ENCODE assay signal across 8 cellular contexts in the genomic region with DNA sequence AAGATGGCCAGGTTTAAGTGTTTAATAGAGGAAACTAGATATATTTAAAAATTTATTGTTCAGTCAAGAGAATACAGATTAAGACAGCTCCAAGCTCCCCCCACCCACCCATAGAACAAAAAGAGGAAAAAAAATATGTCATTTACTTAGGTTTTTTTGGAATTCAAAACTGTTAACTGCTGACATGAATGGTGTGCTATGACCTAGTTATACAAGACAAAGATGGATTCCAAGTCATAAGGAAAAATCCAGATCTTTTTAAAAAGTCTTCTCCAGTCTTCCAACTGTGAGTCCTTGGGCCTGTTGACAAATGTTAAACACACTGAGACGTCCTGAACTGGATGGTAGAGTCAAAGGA. TPM values are rescaled to one million over a fixed set of nuclear protein-coding genes. Genes with fewer than 3 reads are reported as not detected.
DNase-seq lines count a peak whose midpoint lies in the region; ATAC-seq, FAIRE-seq and TF ChIP-seq lines count a peak whose summit lies in the region.

No MANE protein-coding gene starts in this region.

- H2BK15ac ChIP-seq in mesenchymal stem cell (ENCODE audit: low read depth, poor library complexity, severe bottlenecking) = no peak overlapping the region

- peaks cover 87% of the 10 kb centered on the region for H3K79me2 ChIP-seq in K562 (ENCODE audit: control insufficient read depth, insufficient read depth, low read length)

- in situ Hi-C loops in K562 (cut with MboI) = no loop called here

- H3K9ac ChIP-seq in K562 (ENCODE audit: insufficient read depth in 1 of 2, low read depth in 2 of 2, low read length in 2 of 2) = peak overlapping the region in 1 of 2 experiments; percentile 100; a peak in 2 of 4 replicates
- peak overlapping the region; percentile 99 for H3K9ac ChIP-seq in mesenchymal stem cell (ENCODE audit: low read length)

- TF ChIP-seq POLR2A in heart left ventricle (IDR thresholded peaks at IDR 0.05) = no peak
- TF ChIP-seq POLR2A in K562 (conservative IDR thresholded peaks at IDR 0.05) = no peak
- TF ChIP-seq POLR2A in uterus (IDR thresholded peaks at IDR 0.05) = no peak

- no peak overlapping the region for H2BK12ac ChIP-seq in mesenchymal stem cell (ENCODE audit: low read length in 2 of 2)

- intact Hi-C loops in heart left ventricle (cut with DNase I) = no loop called here
- intact Hi-C loops in Right ventricle myocardium inferior (cut with DNase I) = no loop called here
- intact Hi-C loops in K562 (cut with micrococcal nuclease) = no loop called here
- intact Hi-C loops in uterus (cut with DNase I; ENCODE audit: low total_unique reads) = no loop called here

- H3K4me3 ChIP-seq in heart left ventricle = peak overlapping the region; percentile 64 to 89 (median 78)
- H3K4me3 ChIP-seq in K562 = peak overlapping the region; percentile 80
- H3K4me3 ChIP-seq in mesenchymal stem cell (ENCODE audit: insufficient read depth in 1 of 2, low read depth in 1 of 2, low read length in 2 of 2) = peak overlapping the region in 1 of 2 experiments; percentile 85
- H3K4me3 ChIP-seq in uterus = peak overlapping the region; percentile 79 to 85

- peaks cover 3% of the 10 kb centered on the region for H3K79me1 ChIP-seq in mesenchymal stem cell (replicated peaks; ENCODE audit: low read length, poor library complexity, severe bottlenecking)

- TF ChIP-seq EP300 in K562 (IDR thresholded peaks at IDR 0.05; ENCODE audit: low read length) = no peak

- WGBS in heart left ventricle, 4 donors = 0 to 4% (median 0%) methylated on average over 1 of the region's 1 CpG
- 0% methylated on average over 1 of the region's 1 CpG for WGBS in K562 (ENCODE audit: insufficient coverage, low coverage, missing lambda C conversion rate)
- no CpG with 5 or more reads among the region's 1 CpG for WGBS in mesenchymal stem cell

- no peak overlapping the region for H2AFZ ChIP-seq in K562 (ENCODE audit: low read depth, low read length)
- H2AFZ ChIP-seq in mesenchymal stem cell (ENCODE audit: low read depth, low read length) = no peak overlapping the region

- H4K20me1 ChIP-seq in K562 (replicated peaks; ENCODE audit: control insufficient read depth, insufficient read depth, low read length) = 0 out of 2 replicates have a peak, but pooled peaks cover 3% of the 10 kb centered on the region

- no peak overlapping the region for H3K23ac ChIP-seq in mesenchymal stem cell (ENCODE audit: low read length in 2 of 2)

- POLR2A ChIA-PET in K562 (lab: Yijun Ruan, JAX) = interaction anchor here (0.6 to 12.1 kb wide), 16 partner anchors 7 to 1430 kb away, joined by 3 to 194 read pairs (median 4); a partner anchor contains a TSS

- TF ChIP-seq RAD21 in K562 (CRISPR knock-in tag; conservative IDR thresholded peaks at IDR 0.05 in 1 of 2, IDR thresholded peaks at IDR 0.05 in 1 of 2) = no peak

- H3K9me3 ChIP-seq in heart left ventricle = no peaks in the 10 kb centered on the region
- no peaks in the 10 kb centered on the region for H3K9me3 ChIP-seq in K562 (replicated peaks; ENCODE audit: control insufficient read depth, insufficient read depth, low read depth, low read length)
- H3K9me3 ChIP-seq in mesenchymal stem cell (ENCODE audit: control insufficient read depth, low read length) = no peaks in the 10 kb centered on the region
- no peaks in the 10 kb centered on the region for H3K9me3 ChIP-seq in uterus

- H3K4ac ChIP-seq in mesenchymal stem cell (ENCODE audit: low read depth in 1 of 2, low read length in 2 of 2) = peak overlapping the region in 1 of 2 experiments; percentile 76

- no peak for FAIRE-seq in K562 (lab: Jason Lieb, UNC)

- peak overlapping the region; percentile 97 for H2AK5ac ChIP-seq in mesenchymal stem cell (ENCODE audit: low read length, severe bottlenecking)

- H3K9me1 ChIP-seq in K562 (ENCODE audit: control insufficient read depth, insufficient read depth, low read length) = no peaks in the 10 kb centered on the region

- no peak for TF ChIP-seq CTCF in heart left ventricle (IDR thresholded peaks at IDR 0.05)
- no peak for TF ChIP-seq CTCF in K562 (IDR thresholded peaks at IDR 0.05 in 2 of 3, conservative IDR thresholded peaks at IDR 0.05 in 1 of 3; ENCODE audit: insufficient read depth in 2 of 3, low read depth in 1 of 3, low read length in 3 of 3)
- peak in 1 of 4 experiments; percentile 16 for TF ChIP-seq CTCF in uterus (IDR thresholded peaks at IDR 0.05)

- H3K27ac ChIP-seq in heart left ventricle (peak overlapping the region; percentile 99 to 100 (median 100)), K562 (ENCODE audit: extremely low read depth, low read depth, low read length) (peak overlapping the region; percentile 99), mesenchymal stem cell (ENCODE audit: low read length, poor library complexity, severe bottlenecking) (peak overlapping the region; percentile 99), uterus (peak overlapping the region; percentile 100)

- no peak overlapping the region for H2BK120ac ChIP-seq in mesenchymal stem cell (ENCODE audit: low read depth, low read length)

- ATAC-seq in heart left ventricle (no peak), Right ventricle myocardium inferior (no peak), K562 (no peak), HG03354 (IDR thresholded peaks at IDR 0.05; ENCODE audit: poor library complexity, severe bottlenecking, unreplicated experiment) (no peak), GM21381 (IDR thresholded peaks at IDR 0.05; ENCODE audit: unreplicated experiment) (no peak)

- H3K4me2 ChIP-seq in K562 (ENCODE audit: insufficient read depth, low read length) (peak overlapping the region; percentile 82), mesenchymal stem cell (ENCODE audit: low read length, poor library complexity, severe bottlenecking) (peak overlapping the region; percentile 67)

- H3K36me3 ChIP-seq in heart left ventricle = peaks cover 0 to 25% (median 2%) of the 10 kb centered on the region in 9 donors
- peaks cover 31% of the 10 kb centered on the region for H3K36me3 ChIP-seq in K562 (ENCODE audit: control insufficient read depth, insufficient read depth, low read length)
- H3K36me3 ChIP-seq in mesenchymal stem cell (ENCODE audit: control insufficient read depth in 1 of 2, insufficient read depth in 2 of 2, low read depth in 1 of 2, low read length in 2 of 2) = peaks cover 17 to 26% of the 10 kb centered on the region in 2 experiments
- H3K36me3 ChIP-seq in uterus = no peaks in the 10 kb centered on the region

- TSS peak; percentile 86 for BruUV-seq in K562 (replicated peaks; lab: Mats Ljungman, UMichigan)

- H3K14ac ChIP-seq in mesenchymal stem cell (ENCODE audit: low read length in 2 of 2) = no peak overlapping the region

- CTCF ChIA-PET in K562 (lab: Yijun Ruan, JAX; ENCODE audit: low intra/inter-chr PET ratio) = no interaction called here

- no peak overlapping the region for H4K8ac ChIP-seq in mesenchymal stem cell (ENCODE audit: low read length)

- H2BK5ac ChIP-seq in mesenchymal stem cell (ENCODE audit: low read depth, low read length, poor library complexity, severe bottlenecking) = no peak overlapping the region

- peaks cover 18 to 67% (median 39%) of the 10 kb centered on the region in 12 donors for H3K4me1 ChIP-seq in heart left ventricle
- H3K4me1 ChIP-seq in K562 (replicated peaks in 1 of 2; ENCODE audit: control insufficient read depth in 2 of 2, insufficient read depth in 2 of 2, low read length in 2 of 2) = peaks cover 27 to 64% of the 10 kb centered on the region in 2 experiments; a peak in 4 of 5 replicates
- peaks cover 34% of the 10 kb centered on the region for H3K4me1 ChIP-seq in mesenchymal stem cell (ENCODE audit: control insufficient read depth, insufficient read depth, low read depth, low read length)
- H3K4me1 ChIP-seq in uterus = peaks cover 16 to 31% of the 10 kb centered on the region in 2 donors

- DNase-seq in heart left ventricle (no peak), Right ventricle myocardium inferior (ENCODE audit: missing footprints) (no peak), K562 (ENCODE audit: extremely low read depth in 1 of 4, low spot score in 3 of 4) (no peak), mesenchymal stem cell (no peak), uterus (no peak), NCI-H82 (lab: John Stamatoyannopoulos, UW) (no peak)

- peak overlapping the region in 1 of 2 experiments; percentile 88 for H3K18ac ChIP-seq in mesenchymal stem cell (ENCODE audit: low read depth in 1 of 2, low read length in 2 of 2)

- H3K27me3 ChIP-seq in heart left ventricle (no peaks in the 10 kb centered on the region), K562 (ENCODE audit: control insufficient read depth in 2 of 2, insufficient read depth in 2 of 2, low read length in 2 of 2) (no peaks in the 10 kb centered on the region), mesenchymal stem cell (ENCODE audit: control insufficient read depth in 1 of 2, insufficient read depth in 1 of 2, low read length in 2 of 2) (no peaks in the 10 kb centered on the region), uterus (no peaks in the 10 kb centered on the region)

- no peak overlapping the region for H4K91ac ChIP-seq in mesenchymal stem cell (ENCODE audit: low read length)

RNA-seq across cellular contexts. Expression of a gene that starts 1.3 kb away (rescaled TPM):
- 10 to 100 TPM in 5 of 9 donors, 1 to 10 TPM in 4; 6.2 to 17.0 (median 12.0) TPM for total RNA-seq in heart left ventricle
- polyA plus RNA-seq in heart left ventricle = 1 to 10 TPM; 6.9 to 7.2 TPM
- 8.0 TPM for total RNA-seq in Right ventricle myocardium inferior
- 15.2 and 26.5 TPM in 2 replicates for total RNA-seq in K562 (2011; cell fraction: chromatin; rRNA removed; ENCODE audit: low replicate concordance)
- total RNA-seq in K562 (2011; cell fraction: nucleolus; rRNA removed) = 12.8 and 13.4 TPM in 2 replicates
- total RNA-seq in K562 (2011; cell fraction: nucleoplasm; rRNA removed) = 10.8 and 11.7 TPM in 2 replicates
- 2.9 and 4.7 TPM in 2 replicates for total RNA-seq in K562 (2014; rRNA removed)
- total RNA-seq in K562 (2014; rRNA removed; fragmentation: Illumina TruSeq; extraction: Trizol) = 0.99 and 1.4 TPM in 2 replicates
- 2.1 and 3.1 TPM in 2 replicates for total RNA-seq in K562 (2015; rRNA removed; fragmentation: Illumina TruSeq; extraction: Trizol)
- 23.6 and 26.6 TPM in 2 replicates for total RNA-seq in K562 (2021)
- 0.77 and 1.1 TPM in 2 replicates for polyA plus RNA-seq in K562 (2011; rRNA removed)
- polyA plus RNA-seq in K562 (2011; cell fraction: cytosol; rRNA removed) = 0.75 and 1.0 TPM in 2 replicates
- polyA plus RNA-seq in K562 (2011; cell fraction: nucleus; rRNA removed) = 4.0 and 7.0 TPM in 2 replicates
- polyA plus RNA-seq in K562 (2012) = 8.4 and 8.6 TPM in 2 replicates
- polyA plus RNA-seq in K562 (2014; fragmentation: Illumina TruSeq; extraction: Trizol) = 6.1 and 10.6 TPM in 2 replicates
- 1 to 10 TPM in 1 of 2 experiments, under 1 TPM in 1; 0.48 to 2.3 TPM for polyA plus RNA-seq in K562 (2014; fragmentation: Nextera tagmentation; extraction: Ambion mirVana)
- 6.9 and 7.1 TPM in 2 replicates for polyA plus RNA-seq in K562 (2014; rRNA removed)
- 1.2 and 1.3 TPM in 2 replicates for polyA minus RNA-seq in K562 (2011; rRNA and poly(A)+ RNA removed)
- polyA minus RNA-seq in K562 (2011; cell fraction: cytosol; rRNA and poly(A)+ RNA removed) = 5.6 and 7.3 TPM in 2 replicates
- 2.8 and 3.1 TPM in 2 replicates for polyA minus RNA-seq in K562 (2011; cell fraction: nucleus; rRNA and poly(A)+ RNA removed)
- 10.4 TPM for polyA plus RNA-seq in mesenchymal stem cell (2013, experiment 1 of 2)
- polyA plus RNA-seq in mesenchymal stem cell (2013, experiment 2 of 2) = 9.3 TPM
- 10 to 100 TPM in 1 of 4 donors, 1 to 10 TPM in 3; 1.3 to 63.6 (median 5.6) TPM for total RNA-seq in uterus

RNA-seq across cellular contexts. Expression of a gene that starts 9.0 kb away (rescaled TPM):
- 10 to 100 TPM; 18.8 to 45.2 (median 26.6) TPM for total RNA-seq in heart left ventricle
- polyA plus RNA-seq in heart left ventricle = 10 to 100 TPM; 18.8 to 23.8 TPM
- 47.7 TPM for total RNA-seq in Right ventricle myocardium inferior
- 78.6 and 99.1 TPM in 2 replicates for total RNA-seq in K562 (2011; cell fraction: chromatin; rRNA removed; ENCODE audit: low replicate concordance)
- total RNA-seq in K562 (2011; cell fraction: nucleolus; rRNA removed) = 34.0 and 38.0 TPM in 2 replicates
- 43.6 and 46.6 TPM in 2 replicates for total RNA-seq in K562 (2011; cell fraction: nucleoplasm; rRNA removed)
- 3.5 and 3.9 TPM in 2 replicates for total RNA-seq in K562 (2014; rRNA removed)
- total RNA-seq in K562 (2014; rRNA removed; fragmentation: Illumina TruSeq; extraction: Trizol) = 3.1 and 3.9 TPM in 2 replicates
- total RNA-seq in K562 (2015; rRNA removed; fragmentation: Illumina TruSeq; extraction: Trizol) = 4.3 and 4.8 TPM in 2 replicates
- total RNA-seq in K562 (2021) = 10.1 and 10.4 TPM in 2 replicates
- polyA plus RNA-seq in K562 (2011; rRNA removed) = 4.0 and 6.3 TPM in 2 replicates
- 1.2 and 2.6 TPM in 2 replicates for polyA plus RNA-seq in K562 (2011; cell fraction: cytosol; rRNA removed)
- 21.6 and 23.6 TPM in 2 replicates for polyA plus RNA-seq in K562 (2011; cell fraction: nucleus; rRNA removed)
- polyA plus RNA-seq in K562 (2012) = 3.9 and 4.4 TPM in 2 replicates
- polyA plus RNA-seq in K562 (2014; fragmentation: Illumina TruSeq; extraction: Trizol) = 4.3 and 5.4 TPM in 2 replicates
- polyA plus RNA-seq in K562 (2014; fragmentation: Nextera tagmentation; extraction: Ambion mirVana) = under 1 TPM; 0.13 to 0.45 TPM
- 8.8 and 9.5 TPM in 2 replicates for polyA plus RNA-seq in K562 (2014; rRNA removed)
- polyA minus RNA-seq in K562 (2011; rRNA and poly(A)+ RNA removed) = 3.8 and 8.5 TPM in 2 replicates
- polyA minus RNA-seq in K562 (2011; cell fraction: cytosol; rRNA and poly(A)+ RNA removed) = 2.6 and 4.0 TPM in 2 replicates
- polyA minus RNA-seq in K562 (2011; cell fraction: nucleus; rRNA and poly(A)+ RNA removed) = 19.9 and 31.2 TPM in 2 replicates
- 15.0 TPM for polyA plus RNA-seq in mesenchymal stem cell (2013, experiment 1 of 2)
- 14.2 TPM for polyA plus RNA-seq in mesenchymal stem cell (2013, experiment 2 of 2)
- 10 to 100 TPM in 3 of 4 donors, 1 to 10 TPM in 1; 5.1 to 27.6 (median 13.1) TPM for total RNA-seq in uterus

RNA-seq across cellular contexts. Expression of a gene that starts 56.2 kb away (rescaled TPM):
- 1 to 10 TPM in 7 of 9 donors, under 1 TPM in 2; 0.36 to 2.2 (median 1.5) TPM for total RNA-seq in heart left ventricle
- polyA plus RNA-seq in heart left ventricle = 1 to 10 TPM in 1 of 2 donors, under 1 TPM in 1; 0.55 to 1.1 TPM
- total RNA-seq in Right ventricle myocardium inferior = 2.3 TPM
- 0.53 TPM in 1 of 2 replicates, not detected in the other for total RNA-seq in K562 (2011; cell fraction: chromatin; rRNA removed; ENCODE audit: low replicate concordance)
- total RNA-seq in K562 (2011; cell fraction: nucleolus; rRNA removed) = 0.33 TPM in 1 of 2 replicates, not detected in the other
- not detected in 2 replicates for total RNA-seq in K562 (2011; cell fraction: nucleoplasm; rRNA removed)
- total RNA-seq in K562 (2014; rRNA removed) = 0.23 TPM in 1 of 2 replicates, not detected in the other
- not detected in 2 replicates for total RNA-seq in K562 (2014; rRNA removed; fragmentation: Illumina TruSeq; extraction: Trizol)
- total RNA-seq in K562 (2015; rRNA removed; fragmentation: Illumina TruSeq; extraction: Trizol) = not detected in 2 replicates
- 0.29 TPM in 2 replicates for total RNA-seq in K562 (2021)
- 0.06 TPM in 1 of 2 replicates, not detected in the other for polyA plus RNA-seq in K562 (2011; rRNA removed)
- polyA plus RNA-seq in K562 (2011; cell fraction: cytosol; rRNA removed) = 0.04 and 0.18 TPM in 2 replicates
- polyA plus RNA-seq in K562 (2011; cell fraction: nucleus; rRNA removed) = not detected in 2 replicates
- polyA plus RNA-seq in K562 (2012) = 0.08 and 0.36 TPM in 2 replicates
- polyA plus RNA-seq in K562 (2014; fragmentation: Illumina TruSeq; extraction: Trizol) = not detected in 2 replicates
- under 1 TPM; 0.07 TPM for polyA plus RNA-seq in K562 (2014; fragmentation: Nextera tagmentation; extraction: Ambion mirVana)
- 0.09 TPM in 1 of 2 replicates, not detected in the other for polyA plus RNA-seq in K562 (2014; rRNA removed)
- polyA minus RNA-seq in K562 (2011; rRNA and poly(A)+ RNA removed) = 0.53 TPM in 1 of 2 replicates, not detected in the other
- polyA minus RNA-seq in K562 (2011; cell fraction: cytosol; rRNA and poly(A)+ RNA removed) = not detected in 2 replicates
- polyA minus RNA-seq in K562 (2011; cell fraction: nucleus; rRNA and poly(A)+ RNA removed) = not detected in 2 replicates
- 0.48 TPM for polyA plus RNA-seq in mesenchymal stem cell (2013, experiment 1 of 2)
- polyA plus RNA-seq in mesenchymal stem cell (2013, experiment 2 of 2) = 0.47 TPM
- 1 to 10 TPM in 1 of 4 donors, not detected in 3; 1.9 TPM for total RNA-seq in uterus
